16 cellular contexts compared by ENCODE assay signal in the genomic region with DNA sequence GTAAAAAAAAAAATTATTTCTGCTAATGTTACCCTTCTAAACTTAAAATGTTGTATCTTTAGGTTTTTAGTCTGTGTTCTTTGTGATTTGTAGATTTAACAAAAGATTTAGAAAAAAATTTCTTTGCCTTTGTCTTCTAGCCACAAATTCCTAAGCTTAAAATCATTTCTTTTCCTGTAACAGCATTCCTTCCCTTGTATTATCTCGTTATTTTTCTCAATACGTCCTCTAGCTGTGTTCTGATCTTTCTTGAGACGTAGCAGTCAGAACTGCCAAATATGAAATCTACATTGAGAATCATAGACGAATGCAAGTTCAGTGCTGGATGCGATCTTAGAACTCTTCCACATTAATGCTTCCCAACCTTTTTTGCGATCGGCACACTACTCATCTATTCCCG.
DNase-seq lines count a peak whose midpoint lies in the region; ATAC-seq and TF ChIP-seq lines count a peak whose summit lies in the region.
"Had no signal": no experiment of that assay in that cellular context is flagged by ENCODE, and none has a peak within 500 bp of the region (broad histone marks: within the 10 kb centered on the region; RNA-seq: fewer than 3 reads in every experiment).

No MANE protein-coding gene starts in this region.

- peaks cover 6% of the 10 kb centered on the region for H3K4me1 Mint-ChIP-seq in activated CD4-positive, alpha-beta T cell treated with anti-CD3 and anti-CD28 coated beads, Interleukin-2, amount 10 ng/mL, durations not matched to agents 24 days and 14 days
- peaks cover 12 to 13% of the 10 kb centered on the region in 2 donors for H3K4me1 Mint-ChIP-seq in natural killer cell
- H3K4me1 Mint-ChIP-seq: CD14-positive monocyte had no signal

- TF ChIP-seq CTCF in cardiac fibroblast (IDR thresholded peaks at IDR 0.05; ENCODE audit: low read depth, low read length) (no peak), natural killer cell (IDR thresholded peaks at IDR 0.05) (no peak), RWPE1 (conservative IDR thresholded peaks at IDR 0.05; ENCODE audit: low read depth) (no peak)

- H3K9me3 Mint-ChIP-seq in activated CD4-positive, alpha-beta T cell treated with anti-CD3 and anti-CD28 coated beads, Interleukin-2, amount 10 ng/mL, durations not matched to agents 24 days and 14 days = peaks cover 4% of the 10 kb centered on the region
- no peaks in the 10 kb centered on the region for H3K9me3 Mint-ChIP-seq in natural killer cell
- H3K9me3 Mint-ChIP-seq: H9 had no signal

- no peak overlapping the region for H3K4me3 Mint-ChIP-seq in activated CD4-positive, alpha-beta T cell treated with anti-CD3 and anti-CD28 coated beads, Interleukin-2, amount 10 ng/mL, durations not matched to agents 24 days and 14 days
- no peak overlapping the region for H3K4me3 Mint-ChIP-seq in natural killer cell
- H3K4me3 Mint-ChIP-seq: CD14-positive monocyte; CD4-positive, alpha-beta memory T cell; H9 had no signal

- CTCF ChIA-PET in RWPE1 (lab: Yijun Ruan, JAX) = interaction anchor here (0.6 kb wide), 1 partner anchor 367 kb away, joined by 3 read pairs; no protein-coding TSS in a partner anchor

- peak; percentile 22 for DNase-seq in activated CD4-positive, alpha-beta T cell treated with anti-CD3 and anti-CD28 coated beads, Interleukin-2, amount 10 ng/mL, durations not matched to agents 24 days and 14 days
- no peak for DNase-seq in activated CD4-positive, alpha-beta T cell treated with anti-CD3 and anti-CD28 coated beads for 4 hours
- DNase-seq in cardiac fibroblast (ENCODE audit: low read depth in 2 of 2) = peak; percentile 15 to 41
- DNase-seq in natural killer cell = no peak
- DNase-seq in SIG-M5 treated with dmso at 0.1 percent for 504 hours (lab: John Stamatoyannopoulos, UW; ENCODE audit: unreplicated experiment) = no peak
- no peak for DNase-seq in anterior cingulate cortex (lab: John Stamatoyannopoulos, UW)
- DNase-seq in RWPE1 (ENCODE audit: low spot score) = no peak
- DNase-seq in NK-92 treated with Interleukin-12 subunit alpha and Interleukin-12 subunit beta, amount 100 ng/mL, for 24 hours (lab: John Stamatoyannopoulos, UW) = no peak
- DNase-seq: AML-193; CD4-positive, alpha-beta memory T cell; DMS79 treated with DMSO at 0.1 percent for 48 hours; EL; H9 had no signal

- peaks cover 28% of the 10 kb centered on the region for H3K36me3 Mint-ChIP-seq in activated CD4-positive, alpha-beta T cell treated with anti-CD3 and anti-CD28 coated beads, Interleukin-2, amount 10 ng/mL, durations not matched to agents 24 days and 14 days (ENCODE audit: low read depth)
- H3K36me3 Mint-ChIP-seq in natural killer cell = peaks cover 7% of the 10 kb centered on the region

- H3K27ac Mint-ChIP-seq in activated CD4-positive, alpha-beta T cell treated with anti-CD3 and anti-CD28 coated beads, Interleukin-2, amount 10 ng/mL, durations not matched to agents 24 days and 14 days = no peak overlapping the region
- peak overlapping the region; percentile 5 to 13 for H3K27ac Mint-ChIP-seq in natural killer cell
- H3K27ac Mint-ChIP-seq: CD14-positive monocyte; CD4-positive, alpha-beta memory T cell; H9 had no signal

- H3K4me3 ChIP-seq in cardiac fibroblast (replicated peaks in 1 of 2; ENCODE audit: low read depth in 2 of 2, low read length in 2 of 2) = no peak overlapping the region
- H3K4me3 ChIP-seq: A549 had no signal

- no peak for ATAC-seq in natural killer cell
- ATAC-seq: A549 had no signal

- no peaks in the 10 kb centered on the region for H3K27me3 Mint-ChIP-seq in activated CD4-positive, alpha-beta T cell treated with anti-CD3 and anti-CD28 coated beads, Interleukin-2, amount 10 ng/mL, durations not matched to agents 24 days and 14 days
- no peaks in the 10 kb centered on the region for H3K27me3 Mint-ChIP-seq in natural killer cell (ENCODE audit: low read depth in 2 of 2)
- H3K27me3 Mint-ChIP-seq: CD4-positive, alpha-beta memory T cell had no signal

- intact Hi-C loops in activated CD4-positive, alpha-beta T cell treated with anti-CD3 and anti-CD28 coated beads, Interleukin-2, amount 10 ng/mL, durations not matched to agents 24 days and 14 days (cut with micrococcal nuclease) = no loop called here
- intact Hi-C loops in natural killer cell (cut with micrococcal nuclease) = no loop called here

- POLR2A ChIA-PET in RWPE1 (lab: Yijun Ruan, JAX; ENCODE audit: low non-redundant PET) = no interaction called here

- no peak overlapping the region for H3K27ac ChIP-seq in RWPE1
- H3K27ac ChIP-seq: 22Rv1, A549 had no signal

Comparison
In these comparisons a context has a peak if more than half of its experiments do, and no peak if none do; other contexts are left out.
1. DNase-seq: peak in activated CD4-positive, alpha-beta T cell treated with anti-CD3 and anti-CD28 coated beads, Interleukin-2, amount 10 ng/mL, durations not matched to agents 24 days and 14 days (single experiment) and cardiac fibroblast (2 of 2); none in activated CD4-positive, alpha-beta T cell treated with anti-CD3 and anti-CD28 coated beads for 4 hours (0 of 2), natural killer cell (single experiment), SIG-M5 treated with dmso at 0.1 percent for 504 hours (single experiment), anterior cingulate cortex (0 of 58), RWPE1 (single experiment) and NK-92 treated with Interleukin-12 subunit alpha and Interleukin-12 subunit beta, amount 100 ng/mL, for 24 hours (single experiment).